8 cellular contexts compared by ENCODE assay signal in genomic region chr3:50616770-50617095, GRCh38. TPM values are rescaled to one million over a fixed set of nuclear protein-coding genes. Genes with fewer than 3 reads are reported as not detected.
DNase-seq lines count a peak whose midpoint lies in the region; ATAC-seq and TF ChIP-seq lines count a peak whose summit lies in the region.

No MANE protein-coding gene starts in this region.

- peak overlapping the region; percentile 56 for H3K27ac ChIP-seq in CD8-positive, alpha-beta T cell (ENCODE audit: low read depth, low read length)

- peaks cover 71% of the 10 kb centered on the region for H3K4me1 Mint-ChIP-seq in CD8-positive, alpha-beta T cell (ENCODE audit: low read depth)
- H3K4me1 Mint-ChIP-seq in mesothelial cell of epicardium: peaks cover 34% of the 10 kb centered on the region

- no peaks in the 10 kb centered on the region for H3K27me3 Mint-ChIP-seq in CD8-positive, alpha-beta T cell (ENCODE audit: low read depth)
- peaks cover 5% of the 10 kb centered on the region for H3K27me3 Mint-ChIP-seq in mesothelial cell of epicardium (ENCODE audit: low read depth)

- CTCF ChIA-PET in CD8-positive, alpha-beta T cell (lab: Charles Lee): interaction anchor here (0.8 to 26.5 kb wide), 37 partner anchors 14 to 825 kb away, joined by 3 to 968 read pairs (median 6); partner anchors contain the start of genes C3orf18 and HEMK1

- peak overlapping the region; percentile 92 for H3K27ac Mint-ChIP-seq in CD8-positive, alpha-beta T cell
- peak overlapping the region; percentile 82 for H3K27ac Mint-ChIP-seq in mesothelial cell of epicardium

- ATAC-seq in CD8-positive, alpha-beta T cell: peak; percentile 64
- ATAC-seq in GM19452 (IDR thresholded peaks at IDR 0.05; ENCODE audit: unreplicated experiment): peak; percentile 59
- ATAC-seq in HG03571 (IDR thresholded peaks at IDR 0.05; ENCODE audit: unreplicated experiment): peak; percentile 70

- H3K9ac ChIP-seq in endocrine pancreas (ENCODE audit: control insufficient read depth, insufficient read depth, low read length): peak overlapping the region; percentile 52

- no peak for TF ChIP-seq CTCF in CD8-positive, alpha-beta T cell (IDR thresholded peaks at IDR 0.05)
- no peak for TF ChIP-seq CTCF in mesothelial cell of epicardium (IDR thresholded peaks at IDR 0.05; ENCODE audit: unreplicated experiment)

- H3K36me3 Mint-ChIP-seq in CD8-positive, alpha-beta T cell: peaks cover 10% of the 10 kb centered on the region
- H3K36me3 Mint-ChIP-seq in mesothelial cell of epicardium: peaks cover 4% of the 10 kb centered on the region

- H3K9me3 Mint-ChIP-seq in CD8-positive, alpha-beta T cell: no peaks in the 10 kb centered on the region
- no peaks in the 10 kb centered on the region for H3K9me3 Mint-ChIP-seq in mesothelial cell of epicardium

- no peaks in the 10 kb centered on the region for H3K36me3 ChIP-seq in CD8-positive, alpha-beta T cell (ENCODE audit: insufficient read depth, low read length)
- no peaks in the 10 kb centered on the region for H3K36me3 ChIP-seq in endocrine pancreas (ENCODE audit: control insufficient read depth, insufficient read depth, low read length)

- intact Hi-C loops in CD8-positive, alpha-beta T cell (cut with DNase I, micrococcal nuclease): loop anchor here (1.0 to 2.0 kb wide), 21 partner anchors 16 to 1055 kb away; partner anchors contain the start of genes DOCK3 (in 2 of the 2), RBM15B (in 2 of the 2), HEMK1 (in 1 of the 2) and HYAL3 (in 1 of the 2)

- H3K9me3 ChIP-seq in CD8-positive, alpha-beta T cell (ENCODE audit: low read length): no peaks in the 10 kb centered on the region
- H3K9me3 ChIP-seq in endocrine pancreas (ENCODE audit: control insufficient read depth, low read length): no peaks in the 10 kb centered on the region

- H3K4me1 ChIP-seq in CD8-positive, alpha-beta T cell (ENCODE audit: insufficient read depth, low read length): peaks cover 69% of the 10 kb centered on the region
- H3K4me1 ChIP-seq in endocrine pancreas (ENCODE audit: control insufficient read depth, insufficient read depth, low read length): no peaks in the 10 kb centered on the region

- no peaks in the 10 kb centered on the region for H3K27me3 ChIP-seq in CD8-positive, alpha-beta T cell (ENCODE audit: insufficient read depth, low read length)
- no peaks in the 10 kb centered on the region for H3K27me3 ChIP-seq in endocrine pancreas (ENCODE audit: control insufficient read depth, insufficient read depth, low read length)

- peak; percentile 89 to 97 (median 95) for DNase-seq in CD8-positive, alpha-beta T cell
- peak; percentile 88 for DNase-seq in NOMO-1 treated with DMSO at 0.1 percent for 48 hours (lab: John Stamatoyannopoulos, UW; ENCODE audit: unreplicated experiment)
- DNase-seq in activated CD8-positive, alpha-beta memory T cell treated with anti-CD3 and anti-CD28 coated beads for 48 hours (ENCODE audit: low read depth in 2 of 3, low spot score in 2 of 3): peak in 2 of 3 experiments; percentile 93 to 94
- DNase-seq in mesothelial cell of epicardium (ENCODE audit: low spot score in 2 of 2, unreplicated experiment in 2 of 2): peak; percentile 79 to 91
- peak; percentile 90 to 91 for DNase-seq in stimulated activated CD8-positive, alpha-beta memory T cell treated with anti-CD3 and anti-CD28 coated beads, Interleukin-15, amount 100 ng/mL, for 4 hours (ENCODE audit: low read depth in 2 of 2)

- peak overlapping the region; percentile 87 for H3K4me3 Mint-ChIP-seq in CD8-positive, alpha-beta T cell
- peak overlapping the region; percentile 79 for H3K4me3 Mint-ChIP-seq in mesothelial cell of epicardium

- POLR2A ChIA-PET in CD8-positive, alpha-beta T cell (lab: Charles Lee): interaction anchor here (0.8 to 7.0 kb wide), 7 partner anchors 10 to 768 kb away, joined by 3 to 84 read pairs (median 4); partner anchors contain the start of genes C3orf18, HEMK1 and MANF

- peak overlapping the region; percentile 78 for H3K4me3 ChIP-seq in CD8-positive, alpha-beta T cell (ENCODE audit: low read depth, low read length)
- peak overlapping the region; percentile 79 for H3K4me3 ChIP-seq in endocrine pancreas (ENCODE audit: control insufficient read depth, insufficient read depth, low read length)

RNA-seq across cellular contexts. Expression of gene MAPKAPK3, which starts 0.2 kb away (rescaled TPM):
- 10 to 100 TPM; 18.3 to 18.5 TPM for total RNA-seq in CD8-positive, alpha-beta T cell
- total RNA-seq in mesothelial cell of epicardium: 33.6 to 36.8 TPM (median 35.9 TPM) in 3 replicates

RNA-seq across cellular contexts. Expression of gene CISH, which starts 5.2 kb away (rescaled TPM):
- 1 to 10 TPM; 4.7 to 5.6 TPM for total RNA-seq in CD8-positive, alpha-beta T cell
- total RNA-seq in mesothelial cell of epicardium: 15.2 to 16.7 TPM (median 15.2 TPM) in 3 replicates

RNA-seq across cellular contexts. Expression of gene HEMK1, which starts 47.4 kb away (rescaled TPM):
- 10 to 100 TPM; 11.1 to 12.5 TPM for total RNA-seq in CD8-positive, alpha-beta T cell
- 32.1 to 34.1 TPM (median 32.8 TPM) in 3 replicates for total RNA-seq in mesothelial cell of epicardium

RNA-seq across cellular contexts. Expression of gene C3orf18, which starts 49.2 kb away (rescaled TPM):
- 1 to 10 TPM; 5.4 to 5.5 TPM for total RNA-seq in CD8-positive, alpha-beta T cell
- 12.7 to 15.1 TPM (median 12.8 TPM) in 3 replicates for total RNA-seq in mesothelial cell of epicardium

RNA-seq across cellular contexts. Expression of gene DOCK3, which starts 58.0 kb away (rescaled TPM):
- total RNA-seq in CD8-positive, alpha-beta T cell: 1 to 10 TPM; 2.8 to 3.0 TPM
- 21.0 to 21.6 TPM (median 21.4 TPM) in 3 replicates for total RNA-seq in mesothelial cell of epicardium

Comparison
In these comparisons a context has a peak if more than half of its experiments do, and no peak if none do; other contexts are left out.
1. Peak in every context shown above with its lines: DNase-seq, ATAC-seq, H3K4me3 ChIP-seq and H3K27ac ChIP-seq.